In genomic region chr1:56190975-56191768, GRCh38 we compare ENCODE assay signal across 20 cellular contexts.
DNase-seq lines count a peak whose midpoint lies in the region; ATAC-seq and TF ChIP-seq lines count a peak whose summit lies in the region.
"Had no signal": no experiment of that assay in that cellular context is flagged by ENCODE, and none has a peak within 500 bp of the region (broad histone marks: within the 10 kb centered on the region; RNA-seq: fewer than 3 reads in every experiment).

No MANE protein-coding gene starts in this region.

- dilution Hi-C loops in IMR-90 (cut with HindIII; ENCODE audit: low sequenced_read_pairs, unreplicated experiment), result no loop called here

- H3K23ac ChIP-seq in IMR-90 (ENCODE audit: low read depth, low read length), result no peak overlapping the region

- H3K27me3 Mint-ChIP-seq in chondrocyte (ENCODE audit: low read depth), result no peaks in the 10 kb centered on the region

- no peak overlapping the region for H2BK5ac ChIP-seq in IMR-90 (ENCODE audit: low read depth, low read length, poor library complexity, severe bottlenecking)

- H3K4me3 Mint-ChIP-seq in chondrocyte (ENCODE audit: unreplicated experiment), result no peak overlapping the region
- H3K4me3 Mint-ChIP-seq: activated naive CD4-positive, alpha-beta T cell treated with anti-CD3 and anti-CD28 coated beads for 36 hours had no signal

- H3K27ac Mint-ChIP-seq in chondrocyte (ENCODE audit: unreplicated experiment), result peak overlapping the region; percentile 33
- H3K27ac Mint-ChIP-seq: activated naive CD4-positive, alpha-beta T cell treated with anti-CD3 and anti-CD28 coated beads for 36 hours had no signal

- DNase-seq in BJ (ENCODE audit: low read depth) (peak; percentile 41), IMR-90 (peak; percentile 57), chondrocyte (ENCODE audit: low spot score) (no peak), psoas muscle (peak; percentile 30 to 47), COLO668 (lab: John Stamatoyannopoulos, UW; ENCODE audit: unreplicated experiment) (no peak), NCI-H2107 (lab: John Stamatoyannopoulos, UW) (no peak)
- no peak for DNase-seq in activated naive CD4-positive, alpha-beta T cell treated with Interleukin-2 at 50 U/mL for 16 hours
- DNase-seq in activated CD4-positive, CD25-positive, alpha-beta regulatory T cell (lab: John Stamatoyannopoulos, UW), result no peak
- DNase-seq: activated naive CD4-positive, alpha-beta T cell treated with anti-CD3 and anti-CD28 coated beads for 36 hours; activated T-cell treated with anti-CD3 and anti-CD28 coated beads for 4 hours; C1 segment of cervical spinal cord; GOT3; NCI-H146; NCI-H2227 treated with DMSO at 0.1 percent for 48 hours; NK-92 treated with Interleukin-12 subunit alpha and Interleukin-12 subunit beta, amount 100 ng/mL, for 24 hours; stimulated activated CD4-positive, alpha-beta T cell treated with anti-CD3 and anti-CD28 coated beads, Interleukin-4, amount 100 ng/mL, for 4 hours had no signal

- H2AFZ ChIP-seq in IMR-90 (replicated peaks; ENCODE audit: low read length, poor library complexity), result no peak overlapping the region

- no peak overlapping the region for H4K5ac ChIP-seq in IMR-90 (ENCODE audit: low read depth, low read length)

- no peak overlapping the region for H3K4ac ChIP-seq in IMR-90 (ENCODE audit: low read depth, low read length)

- no peaks in the 10 kb centered on the region for H3K36me3 Mint-ChIP-seq in chondrocyte (ENCODE audit: low read depth)

- H4K20me1 ChIP-seq in IMR-90 (ENCODE audit: insufficient read depth, low read length), result no peaks in the 10 kb centered on the region

- no peaks in the 10 kb centered on the region for H3K9me3 ChIP-seq in IMR-90 (ENCODE audit: control insufficient read depth, insufficient read depth, low read length)
- no peaks in the 10 kb centered on the region for H3K9me3 ChIP-seq in psoas muscle
- H3K9me3 ChIP-seq: suprapubic skin had no signal

- H4K8ac ChIP-seq in IMR-90 (ENCODE audit: low read depth in 2 of 2, low read length in 2 of 2), result no peak overlapping the region

- H2BK20ac ChIP-seq in IMR-90 (ENCODE audit: low read depth, low read length), result no peak overlapping the region

- H2BK15ac ChIP-seq in IMR-90 (ENCODE audit: low read depth, low read length), result peak overlapping the region; percentile 16; the same call in 1 of the 3 replicates

- H2BK120ac ChIP-seq in IMR-90 (ENCODE audit: low read depth, low read length), result no peak overlapping the region

- intact Hi-C loops in IMR-90 (cut with micrococcal nuclease), result no loop called here
- intact Hi-C loops in psoas muscle (cut with DNase I), result loop anchor here in 1 of 2 donors (10.0 kb wide), 2 partner anchors 184 to 634 kb away; no protein-coding TSS in a partner anchor

- no peak overlapping the region; the same call in 1 of the 2 replicates for H4K91ac ChIP-seq in IMR-90 (ENCODE audit: insufficient read depth, low read depth, low read length)

- H3K27me3 ChIP-seq in BJ (ENCODE audit: control insufficient read depth, insufficient read depth, low read length) (no peaks in the 10 kb centered on the region), IMR-90 (ENCODE audit: control insufficient read depth, insufficient read depth, low read length) (no peaks in the 10 kb centered on the region; the same call in 1 of the 2 replicates), psoas muscle (ENCODE audit: insufficient read depth in 3 of 3, low read length in 2 of 3) (no peaks in the 10 kb centered on the region)
- H3K27me3 ChIP-seq: suprapubic skin had no signal

- H3K9me1 ChIP-seq in IMR-90 (ENCODE audit: insufficient read depth, low read length), result 0 out of 2 replicates have a peak, but pooled peaks cover 2% of the 10 kb centered on the region

- no CpG with 5 or more reads among the region's 11 CpGs for WGBS in IMR-90 (ENCODE audit: extremely low coverage in 2 of 2, insufficient read length in 1 of 2), 2 experiments
- 66 to 79% (median 76%) methylated on average over 11 of the region's 11 CpGs for WGBS in psoas muscle, 3 donors

- no peak for TF ChIP-seq CTCF in BJ (IDR thresholded peaks at IDR 0.05; ENCODE audit: insufficient read depth, low read depth, low read length)
- no peak for TF ChIP-seq CTCF in IMR-90 (conservative IDR thresholded peaks at IDR 0.05; ENCODE audit: low read depth, low read length)
- TF ChIP-seq CTCF in chondrocyte (IDR thresholded peaks at IDR 0.05), result no peak
- no peak for TF ChIP-seq CTCF in psoas muscle (IDR thresholded peaks at IDR 0.05)

- in situ Hi-C loops in IMR-90 (cut with MboI; ENCODE audit: low sequenced_read_pairs), result no loop called here

- ATAC-seq in IMR-90 (ENCODE audit: low read depth) (peak; percentile 17; the same call in 1 of the 2 replicates), psoas muscle (peak in 1 of 4 donors; percentile 34)
- ATAC-seq: esophagus mucosa had no signal

- no peaks in the 10 kb centered on the region for H3K79me1 ChIP-seq in IMR-90 (ENCODE audit: low read depth in 1 of 2, low read length in 2 of 2)

- BruUV-seq in IMR-90 (replicated peaks; lab: Mats Ljungman, UMichigan), result no TSS peak

- no peak overlapping the region for H3K14ac ChIP-seq in IMR-90 (replicated peaks; ENCODE audit: low read depth, low read length)

- TF ChIP-seq RAD21 in IMR-90 (IDR thresholded peaks at IDR 0.05; ENCODE audit: low read length), result no peak

- no peak overlapping the region for H3K27ac ChIP-seq in IMR-90 (ENCODE audit: insufficient read depth, low read length)
- H3K27ac ChIP-seq in psoas muscle, result no peak overlapping the region
- H3K27ac ChIP-seq: RWPE1, suprapubic skin had no signal

- no peak overlapping the region for H3K56ac ChIP-seq in IMR-90 (ENCODE audit: extremely low read depth, insufficient read depth, low read length)

- no peak overlapping the region; the same call in 1 of the 2 replicates for H3K18ac ChIP-seq in IMR-90 (ENCODE audit: low read depth, low read length)

- peaks cover 8% of the 10 kb centered on the region for H3K4me1 ChIP-seq in IMR-90 (ENCODE audit: control insufficient read depth, insufficient read depth, low read length)
- peaks cover 11% of the 10 kb centered on the region for H3K4me1 ChIP-seq in psoas muscle

- TF ChIP-seq POLR2A in IMR-90 (IDR thresholded peaks at IDR 0.05; ENCODE audit: low read depth, low read length), result no peak

- H3K4me3 ChIP-seq in BJ (ENCODE audit: low read depth, low read length) (no peak overlapping the region), IMR-90 (ENCODE audit: insufficient read depth, low read depth, low read length) (no peak overlapping the region), psoas muscle (no peak overlapping the region)
- H3K4me3 ChIP-seq: lung, suprapubic skin had no signal

- H3K4me2 ChIP-seq in IMR-90 (ENCODE audit: low read depth, low read length), result no peak overlapping the region

- H2AK9ac ChIP-seq in IMR-90 (replicated peaks; ENCODE audit: low read depth, low read length, poor library complexity), result no peak overlapping the region

- CTCF ChIA-PET in BJ (lab: Yijun Ruan, JAX) (interaction anchor here (0.8 to 1.2 kb wide), 3 partner anchors 9 to 247 kb away, joined by 3 to 4 read pairs (median 3); no protein-coding TSS in a partner anchor), IMR-90 (lab: Yijun Ruan, JAX) (interaction anchor here (1.2 kb wide), 1 partner anchor 394 kb away, joined by 3 read pairs; no protein-coding TSS in a partner anchor)

- no peak overlapping the region for H3K9ac ChIP-seq in IMR-90 (ENCODE audit: low read depth, low read length)

- H2AK5ac ChIP-seq in IMR-90 (ENCODE audit: low read depth, low read length), result no peak overlapping the region

- H3K36me3 ChIP-seq in BJ (ENCODE audit: control insufficient read depth, insufficient read depth, low read length) (no peaks in the 10 kb centered on the region), IMR-90 (ENCODE audit: control insufficient read depth, insufficient read depth, low read length) (no peaks in the 10 kb centered on the region), psoas muscle (ENCODE audit: insufficient read depth in 1 of 2, low read depth in 1 of 2) (no peaks in the 10 kb centered on the region)
- H3K36me3 ChIP-seq: suprapubic skin had no signal

- peaks cover 23% of the 10 kb centered on the region for H3K4me1 Mint-ChIP-seq in chondrocyte (ENCODE audit: low read depth)

- POLR2A ChIA-PET in BJ (lab: Charles Lee), result no interaction called here
- POLR2A ChIA-PET in IMR-90 (lab: Charles Lee; ENCODE audit: unreplicated experiment), result interaction anchor here (0.7 kb wide), 1 partner anchor 8 kb away, joined by 3 read pairs; no protein-coding TSS in a partner anchor

- H3K9me3 Mint-ChIP-seq in chondrocyte (ENCODE audit: low read depth), result no peaks in the 10 kb centered on the region
- H3K9me3 Mint-ChIP-seq: activated naive CD4-positive, alpha-beta T cell treated with anti-CD3 and anti-CD28 coated beads for 36 hours had no signal

TF ChIP-seq in IMR-90, 13 proteins besides CTCF, POLR2A, EP300 and RAD21:
- TF ChIP-seq CEBPB (IDR thresholded peaks at IDR 0.05; ENCODE audit: low read depth, low read length) (peak; percentile 43; the same call in 1 of the 2 replicates), FOS (IDR thresholded peaks at IDR 0.05; ENCODE audit: low read depth, low read length) (no peak)

Comparison
In these comparisons a context has a peak if more than half of its experiments do, and no peak if none do; other contexts are left out.
1. DNase-seq: peak in BJ (single experiment), IMR-90 (single experiment) and psoas muscle (2 of 2); none in chondrocyte (single experiment), activated naive CD4-positive, alpha-beta T cell treated with Interleukin-2 at 50 U/mL for 16 hours (single experiment), COLO668 (single experiment), NCI-H2107 (single experiment) and activated CD4-positive, CD25-positive, alpha-beta regulatory T cell (0 of 4).